1 cellular context compared by ENCODE assay signal in the genomic region with DNA sequence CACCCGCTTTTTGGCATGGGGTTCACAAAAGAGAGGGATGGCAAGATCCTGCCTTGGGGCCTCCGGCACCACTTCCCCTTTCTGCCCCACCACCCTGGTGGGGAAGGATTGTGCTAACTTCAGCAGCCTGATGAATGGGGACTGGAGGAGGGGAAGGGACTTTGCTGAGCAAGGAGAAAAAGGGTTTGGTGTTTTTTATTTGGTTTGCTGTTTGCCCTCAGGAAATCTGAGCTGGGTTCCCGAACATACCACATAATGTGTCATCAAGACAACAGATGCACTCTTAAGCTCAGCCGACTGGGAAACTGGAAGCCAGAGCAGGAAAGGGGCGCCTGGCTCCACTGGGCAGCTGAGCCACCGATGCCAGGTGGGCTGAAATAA.
TF ChIP-seq lines count a peak whose summit lies in the region.

No MANE protein-coding gene starts in this region.

TF ChIP-seq in SK-N-SH, 30 proteins besides CTCF, POLR2A, EP300 and RAD21 (continued from another document):
- TF ChIP-seq, protein P1, sequence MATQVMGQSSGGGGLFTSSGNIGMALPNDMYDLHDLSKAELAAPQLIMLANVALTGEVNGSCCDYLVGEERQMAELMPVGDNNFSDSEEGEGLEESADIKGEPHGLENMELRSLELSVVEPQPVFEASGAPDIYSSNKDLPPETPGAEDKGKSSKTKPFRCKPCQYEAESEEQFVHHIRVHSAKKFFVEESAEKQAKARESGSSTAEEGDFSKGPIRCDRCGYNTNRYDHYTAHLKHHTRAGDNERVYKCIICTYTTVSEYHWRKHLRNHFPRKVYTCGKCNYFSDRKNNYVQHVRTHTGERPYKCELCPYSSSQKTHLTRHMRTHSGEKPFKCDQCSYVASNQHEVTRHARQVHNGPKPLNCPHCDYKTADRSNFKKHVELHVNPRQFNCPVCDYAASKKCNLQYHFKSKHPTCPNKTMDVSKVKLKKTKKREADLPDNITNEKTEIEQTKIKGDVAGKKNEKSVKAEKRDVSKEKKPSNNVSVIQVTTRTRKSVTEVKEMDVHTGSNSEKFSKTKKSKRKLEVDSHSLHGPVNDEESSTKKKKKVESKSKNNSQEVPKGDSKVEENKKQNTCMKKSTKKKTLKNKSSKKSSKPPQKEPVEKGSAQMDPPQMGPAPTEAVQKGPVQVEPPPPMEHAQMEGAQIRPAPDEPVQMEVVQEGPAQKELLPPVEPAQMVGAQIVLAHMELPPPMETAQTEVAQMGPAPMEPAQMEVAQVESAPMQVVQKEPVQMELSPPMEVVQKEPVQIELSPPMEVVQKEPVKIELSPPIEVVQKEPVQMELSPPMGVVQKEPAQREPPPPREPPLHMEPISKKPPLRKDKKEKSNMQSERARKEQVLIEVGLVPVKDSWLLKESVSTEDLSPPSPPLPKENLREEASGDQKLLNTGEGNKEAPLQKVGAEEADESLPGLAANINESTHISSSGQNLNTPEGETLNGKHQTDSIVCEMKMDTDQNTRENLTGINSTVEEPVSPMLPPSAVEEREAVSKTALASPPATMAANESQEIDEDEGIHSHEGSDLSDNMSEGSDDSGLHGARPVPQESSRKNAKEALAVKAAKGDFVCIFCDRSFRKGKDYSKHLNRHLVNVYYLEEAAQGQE (IDR thresholded peaks at IDR 0.05; ENCODE audit: low read depth, low read length) = no peak
- TF ChIP-seq POLR2AphosphoS5 (IDR thresholded peaks at IDR 0.05; ENCODE audit: low read depth, low read length) (no peak), RFX5 (IDR thresholded peaks at IDR 0.05; ENCODE audit: low read length) (no peak), NFIC (IDR thresholded peaks at IDR 0.05; ENCODE audit: borderline replicate concordance) (no peak; the same call in 1 of the 2 replicates), SMC3 (IDR thresholded peaks at IDR 0.05; ENCODE audit: low read depth, low read length) (no peak), RCOR1 (IDR thresholded peaks at IDR 0.05; ENCODE audit: low read length) (no peak), FOXJ3 (CRISPR knock-in tag; IDR thresholded peaks at IDR 0.05) (no peak), EZH2phosphoT487 (IDR thresholded peaks at IDR 0.05; ENCODE audit: borderline replicate concordance, low read depth) (no peak), NRF1 (IDR thresholded peaks at IDR 0.05; ENCODE audit: low read depth, low read length) (no peak), YY1 (IDR thresholded peaks at IDR 0.05; ENCODE audit: low read depth) (no peak)
- TF ChIP-seq, protein P2, sequence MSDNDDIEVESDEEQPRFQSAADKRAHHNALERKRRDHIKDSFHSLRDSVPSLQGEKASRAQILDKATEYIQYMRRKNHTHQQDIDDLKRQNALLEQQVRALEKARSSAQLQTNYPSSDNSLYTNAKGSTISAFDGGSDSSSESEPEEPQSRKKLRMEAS (IDR thresholded peaks at IDR 0.05; ENCODE audit: low read depth) = no peak
- TF ChIP-seq, protein P3, sequence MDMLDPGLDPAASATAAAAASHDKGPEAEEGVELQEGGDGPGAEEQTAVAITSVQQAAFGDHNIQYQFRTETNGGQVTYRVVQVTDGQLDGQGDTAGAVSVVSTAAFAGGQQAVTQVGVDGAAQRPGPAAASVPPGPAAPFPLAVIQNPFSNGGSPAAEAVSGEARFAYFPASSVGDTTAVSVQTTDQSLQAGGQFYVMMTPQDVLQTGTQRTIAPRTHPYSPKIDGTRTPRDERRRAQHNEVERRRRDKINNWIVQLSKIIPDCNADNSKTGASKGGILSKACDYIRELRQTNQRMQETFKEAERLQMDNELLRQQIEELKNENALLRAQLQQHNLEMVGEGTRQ (IDR thresholded peaks at IDR 0.05; ENCODE audit: borderline replicate concordance, low read depth, low read length) = no peak
- TF ChIP-seq, protein P4, sequence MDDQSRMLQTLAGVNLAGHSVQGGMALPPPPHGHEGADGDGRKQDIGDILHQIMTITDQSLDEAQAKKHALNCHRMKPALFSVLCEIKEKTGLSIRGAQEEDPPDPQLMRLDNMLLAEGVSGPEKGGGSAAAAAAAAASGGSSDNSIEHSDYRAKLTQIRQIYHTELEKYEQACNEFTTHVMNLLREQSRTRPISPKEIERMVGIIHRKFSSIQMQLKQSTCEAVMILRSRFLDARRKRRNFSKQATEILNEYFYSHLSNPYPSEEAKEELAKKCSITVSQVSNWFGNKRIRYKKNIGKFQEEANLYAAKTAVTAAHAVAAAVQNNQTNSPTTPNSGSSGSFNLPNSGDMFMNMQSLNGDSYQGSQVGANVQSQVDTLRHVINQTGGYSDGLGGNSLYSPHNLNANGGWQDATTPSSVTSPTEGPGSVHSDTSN (IDR thresholded peaks at IDR 0.05) = no peak
- TF ChIP-seq, protein P5, sequence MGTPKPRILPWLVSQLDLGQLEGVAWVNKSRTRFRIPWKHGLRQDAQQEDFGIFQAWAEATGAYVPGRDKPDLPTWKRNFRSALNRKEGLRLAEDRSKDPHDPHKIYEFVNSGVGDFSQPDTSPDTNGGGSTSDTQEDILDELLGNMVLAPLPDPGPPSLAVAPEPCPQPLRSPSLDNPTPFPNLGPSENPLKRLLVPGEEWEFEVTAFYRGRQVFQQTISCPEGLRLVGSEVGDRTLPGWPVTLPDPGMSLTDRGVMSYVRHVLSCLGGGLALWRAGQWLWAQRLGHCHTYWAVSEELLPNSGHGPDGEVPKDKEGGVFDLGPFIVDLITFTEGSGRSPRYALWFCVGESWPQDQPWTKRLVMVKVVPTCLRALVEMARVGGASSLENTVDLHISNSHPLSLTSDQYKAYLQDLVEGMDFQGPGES (IDR thresholded peaks at IDR 0.05; ENCODE audit: low read depth, low read length) = no peak
- TF ChIP-seq, protein P6, sequence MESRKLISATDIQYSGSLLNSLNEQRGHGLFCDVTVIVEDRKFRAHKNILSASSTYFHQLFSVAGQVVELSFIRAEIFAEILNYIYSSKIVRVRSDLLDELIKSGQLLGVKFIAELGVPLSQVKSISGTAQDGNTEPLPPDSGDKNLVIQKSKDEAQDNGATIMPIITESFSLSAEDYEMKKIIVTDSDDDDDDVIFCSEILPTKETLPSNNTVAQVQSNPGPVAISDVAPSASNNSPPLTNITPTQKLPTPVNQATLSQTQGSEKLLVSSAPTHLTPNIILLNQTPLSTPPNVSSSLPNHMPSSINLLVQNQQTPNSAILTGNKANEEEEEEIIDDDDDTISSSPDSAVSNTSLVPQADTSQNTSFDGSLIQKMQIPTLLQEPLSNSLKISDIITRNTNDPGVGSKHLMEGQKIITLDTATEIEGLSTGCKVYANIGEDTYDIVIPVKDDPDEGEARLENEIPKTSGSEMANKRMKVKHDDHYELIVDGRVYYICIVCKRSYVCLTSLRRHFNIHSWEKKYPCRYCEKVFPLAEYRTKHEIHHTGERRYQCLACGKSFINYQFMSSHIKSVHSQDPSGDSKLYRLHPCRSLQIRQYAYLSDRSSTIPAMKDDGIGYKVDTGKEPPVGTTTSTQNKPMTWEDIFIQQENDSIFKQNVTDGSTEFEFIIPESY (IDR thresholded peaks at IDR 0.05; ENCODE audit: borderline replicate concordance, low read depth) = no peak
